Comparison of ENCODE assay signal across 13 cellular contexts in the genomic region with DNA sequence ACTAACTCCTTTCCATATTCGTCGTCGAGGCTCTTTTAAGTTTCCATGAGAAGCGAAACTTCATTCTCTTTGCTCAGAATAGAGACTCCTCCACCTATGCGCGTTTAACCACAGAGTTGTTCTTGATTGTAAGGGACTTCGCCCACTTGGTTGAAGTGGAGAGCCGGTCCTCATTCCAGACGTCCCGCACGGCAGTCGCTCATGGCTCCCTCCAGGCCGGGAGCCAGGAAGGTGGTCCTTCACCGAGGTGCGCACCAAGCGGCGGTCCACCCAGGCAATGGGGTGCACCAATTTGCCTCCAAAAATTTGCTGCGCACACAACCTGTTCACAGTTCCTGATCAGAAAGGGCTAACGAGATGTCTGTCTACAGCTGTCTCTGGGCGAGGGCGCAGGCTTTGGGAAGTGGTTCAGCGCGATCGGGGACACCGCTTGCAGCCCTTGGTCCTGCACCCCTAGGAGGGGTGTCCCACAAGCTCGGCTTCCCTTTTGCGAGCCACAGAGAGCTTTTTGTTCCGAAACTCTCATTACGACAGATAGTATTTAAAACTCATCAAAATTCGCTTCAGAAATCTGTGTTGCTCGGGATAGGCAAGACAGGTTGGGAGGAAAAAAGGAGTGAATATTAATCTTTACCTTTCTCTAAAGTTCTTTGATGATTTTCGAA. TPM values are rescaled to one million over a fixed set of nuclear protein-coding genes. Genes with fewer than 3 reads are reported as not detected.
DNase-seq lines count a peak whose midpoint lies in the region; ATAC-seq lines count a peak whose summit lies in the region.
"Had no signal": no experiment of that assay in that cellular context is flagged by ENCODE, and none has a peak within 500 bp of the region (broad histone marks: within the 10 kb centered on the region; RNA-seq: fewer than 3 reads in every experiment).

No MANE protein-coding gene starts in this region.

- H3K9me3 ChIP-seq in ES-I3 (ENCODE audit: control insufficient read depth, insufficient read depth, low read length) (no peaks in the 10 kb centered on the region), MG63 (no peaks in the 10 kb centered on the region)
- H3K9me3 ChIP-seq: lower lobe of right lung, uterus had no signal

- H3K4me3 ChIP-seq in MG63 = peak overlapping the region; percentile 25
- H3K4me3 ChIP-seq: esophagus muscularis mucosa, lower lobe of right lung, uterus had no signal

- DNase-seq in MG63 (no peak), iPS-NIHi11 (ENCODE audit: low spot score) (peak; percentile 13), globus pallidus (ENCODE audit: low spot score) (no peak), NCI-H510A treated with DMSO at 0.1 percent for 48 hours (lab: John Stamatoyannopoulos, UW) (no peak), NCI-H226 (no peak)
- DNase-seq: lower lobe of right lung, NCI-H2081 treated with DMSO at 0.1 percent for 48 hours, uterus had no signal

- H3K4me1 ChIP-seq in ES-I3 (ENCODE audit: insufficient read depth, low read length) = no peaks in the 10 kb centered on the region
- H3K4me1 ChIP-seq: lower lobe of right lung, uterus had no signal

- H3K27me3 ChIP-seq in MG63 = no peaks in the 10 kb centered on the region

- H3K9ac ChIP-seq in ES-I3 (ENCODE audit: low read depth, low read length) = peak overlapping the region; percentile 46; the same call in 1 of the 2 replicates

- ATAC-seq in GM21717 (IDR thresholded peaks at IDR 0.05; ENCODE audit: unreplicated experiment) (peak; percentile 56), GM21367 (IDR thresholded peaks at IDR 0.05; ENCODE audit: unreplicated experiment) (no peak)

- H3K36me3 ChIP-seq in ES-I3 (ENCODE audit: insufficient read depth, low read length) (no peaks in the 10 kb centered on the region), MG63 (no peaks in the 10 kb centered on the region)
- H3K36me3 ChIP-seq: esophagus muscularis mucosa, lower lobe of right lung, uterus had no signal

RNA-seq across cellular contexts. Expression of gene ALX1, which starts 6.5 kb away (rescaled TPM):
- 1.2 and 4.0 TPM in 2 replicates for total RNA-seq in MG63 (2014; rRNA removed; shearing (Covaris generic); ENCODE audit: low replicate concordance)
- total RNA-seq: lower lobe of right lung, pulmonary artery endothelial cell had no signal
